In genomic region chr2:150335596-150335995, GRCh38 we compare ENCODE assay signal across 32 cellular contexts.
"Had no signal": no experiment of that assay in that cellular context is flagged by ENCODE, and none has a peak within 500 bp of the region (broad histone marks: within the 10 kb centered on the region; RNA-seq: fewer than 3 reads in every experiment).

No MANE protein-coding gene starts in this region.

- H3K27ac ChIP-seq: KMS-11 had no signal

- H3K27me3 ChIP-seq: MG63 had no signal

- H3K36me3 ChIP-seq: MG63 had no signal

- H3K9me3 ChIP-seq: MG63 had no signal

- H3K4me3 ChIP-seq: MG63 had no signal

- DNase-seq: Karpas-422, Kasumi-1, MG63, MM.1S, MV-4-11, NCI-H1048, NCI-H1092, NCI-H1092 treated with DMSO at 0.1 percent for 48 hours, NCI-H1105, NCI-H1105 treated with DMSO at 0.1 percent for 48 hours, NCI-H1417, NCI-H1417 treated with DMSO at 0.1 percent for 48 hours, NCI-H1436, NCI-H1436 treated with DMSO at 0.1 percent for 48 hours, NCI-H146, NCI-H1694, NCI-H1694 treated with DMSO at 0.1 percent for 48 hours, NCI-H187, NCI-H187 treated with DMSO at 0.1 percent for 48 hours, NCI-H1930, NCI-H2029, NCI-H2029 treated with DMSO at 0.1 percent for 48 hours, NCI-H2081, NCI-H2081 treated with DMSO at 0.1 percent for 48 hours, NCI-H2107, NCI-H2227 treated with DMSO at 0.1 percent for 48 hours, NCI-H226, NCI-H345, NCI-H446, NCI-H446 treated with DMSO at 0.1 percent for 48 hours, NCI-H510A had no signal
